In the genomic region with DNA sequence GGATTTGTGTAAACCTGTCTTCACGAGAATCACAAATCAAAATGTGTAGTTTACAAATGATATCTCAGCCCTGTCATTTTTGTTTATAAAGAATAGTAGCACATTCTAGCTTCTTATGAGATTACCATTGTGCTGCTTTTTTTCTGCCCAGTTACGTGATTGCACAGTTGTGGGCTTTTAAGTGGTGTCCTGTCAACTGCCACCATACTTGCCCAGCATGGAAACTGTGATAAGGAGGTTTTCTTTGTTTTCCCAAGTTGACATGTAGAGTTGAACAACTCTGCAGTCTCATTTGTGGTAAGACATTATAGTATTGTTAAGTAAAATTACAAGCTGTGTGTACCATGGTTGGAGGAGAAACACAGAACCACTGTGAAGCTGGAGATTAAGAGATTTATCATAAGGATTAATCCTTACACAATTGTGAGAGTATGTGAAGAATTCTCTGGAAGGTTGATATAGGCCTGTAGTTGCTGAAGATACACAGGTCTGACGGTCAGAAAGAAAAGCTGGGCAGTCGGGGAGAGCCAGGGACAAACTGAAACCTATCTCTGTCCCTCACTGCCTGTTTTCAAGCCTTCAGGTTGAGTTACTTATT, we compare ENCODE assay signal across 29 cellular contexts. TPM values are rescaled to one million over a fixed set of nuclear protein-coding genes. Genes with fewer than 3 reads are reported as not detected.
DNase-seq lines count a peak whose midpoint lies in the region; ATAC-seq and TF ChIP-seq lines count a peak whose summit lies in the region.
"Had no signal": no experiment of that assay in that cellular context is flagged by ENCODE, and none has a peak within 500 bp of the region (broad histone marks: within the 10 kb centered on the region; RNA-seq: fewer than 3 reads in every experiment).

No MANE protein-coding gene starts in this region.

- H2BK12ac ChIP-seq in neuronal stem cell (ENCODE audit: low read length), result no peak overlapping the region

- no peak overlapping the region for H4K91ac ChIP-seq in neuronal stem cell (ENCODE audit: low read depth, low read length, poor library complexity)

- H4K8ac ChIP-seq in neuronal stem cell (ENCODE audit: low read depth, low read length), result no peak overlapping the region

- POLR2A ChIA-PET in CD8-positive, alpha-beta memory T cell (lab: Charles Lee), result interaction anchor here (0.6 kb wide), 1 partner anchor 49 kb away, joined by 4 read pairs; no protein-coding TSS in a partner anchor
- POLR2A ChIA-PET in activated CD4-positive, alpha-beta memory T cell treated with anti-CD3 and anti-CD28 coated beads, Interleukin-2, amount 10 ng/mL, durations not matched to agents 7 days and 5 days (lab: Charles Lee), result interaction anchor here (0.6 to 6.1 kb wide), 4 partner anchors 8 to 489 kb away, joined by 3 to 60 read pairs (median 4); a partner anchor contains a TSS

- no peaks in the 10 kb centered on the region for H3K27me3 Mint-ChIP-seq in activated CD4-positive, alpha-beta T cell treated with anti-CD3 and anti-CD28 coated beads, Interleukin-2, amount 10 ng/mL, durations not matched to agents 24 days and 14 days
- no peaks in the 10 kb centered on the region for H3K27me3 Mint-ChIP-seq in CD8-positive, alpha-beta memory T cell
- no peaks in the 10 kb centered on the region for H3K27me3 Mint-ChIP-seq in activated CD4-positive, alpha-beta memory T cell treated with anti-CD3 and anti-CD28 coated beads, Interleukin-2, amount 10 ng/mL, durations not matched to agents 7 days and 5 days
- H3K27me3 Mint-ChIP-seq in endodermal cell (ENCODE audit: insufficient read depth), result no peaks in the 10 kb centered on the region

- H3K4me2 ChIP-seq in neuronal stem cell (ENCODE audit: insufficient read depth, low read length, poor library complexity, severe bottlenecking), result no peak overlapping the region
- H3K4me2 ChIP-seq: A549, BLaER1, KMS-11 had no signal

- H3K36me3 Mint-ChIP-seq in activated CD4-positive, alpha-beta T cell treated with anti-CD3 and anti-CD28 coated beads, Interleukin-2, amount 10 ng/mL, durations not matched to agents 24 days and 14 days (ENCODE audit: low read depth), result peaks cover 37% of the 10 kb centered on the region
- H3K36me3 Mint-ChIP-seq in CD8-positive, alpha-beta memory T cell, result peaks cover 11 to 54% (median 19%) of the 10 kb centered on the region in 3 donors
- H3K36me3 Mint-ChIP-seq in activated CD4-positive, alpha-beta memory T cell treated with anti-CD3 and anti-CD28 coated beads, Interleukin-2, amount 10 ng/mL, durations not matched to agents 7 days and 5 days (ENCODE audit: low read depth), result peaks cover 49% of the 10 kb centered on the region
- H3K36me3 Mint-ChIP-seq in endodermal cell (ENCODE audit: low read depth), result peaks cover 8% of the 10 kb centered on the region

- H2AK5ac ChIP-seq in neuronal stem cell (ENCODE audit: low read depth, low read length), result no peak overlapping the region

- H3K4me1 ChIP-seq in CD8-positive, alpha-beta memory T cell (ENCODE audit: insufficient read depth, low read length), result peaks cover 68% of the 10 kb centered on the region
- H3K4me1 ChIP-seq in endodermal cell (ENCODE audit: control insufficient read depth, insufficient read depth, low read length) (peaks cover 10% of the 10 kb centered on the region), neuronal stem cell (ENCODE audit: control insufficient read depth in 2 of 2, insufficient read depth in 1 of 2, low read depth in 1 of 2, low read length in 2 of 2) (peaks cover 0 to 4% of the 10 kb centered on the region in 2 donors)
- H3K4me1 ChIP-seq: A549 had no signal

- no peaks in the 10 kb centered on the region for H3K27me3 ChIP-seq in CD8-positive, alpha-beta memory T cell (ENCODE audit: insufficient read depth, low read length, poor library complexity, severe bottlenecking)
- H3K27me3 ChIP-seq in endodermal cell (ENCODE audit: control insufficient read depth, insufficient read depth, low read length, poor library complexity, severe bottlenecking) (no peaks in the 10 kb centered on the region), neuronal stem cell (ENCODE audit: control insufficient read depth in 3 of 3, insufficient read depth in 3 of 3, low read depth in 1 of 3, low read length in 3 of 3) (no peaks in the 10 kb centered on the region)
- H3K27me3 ChIP-seq: BLaER1, pancreas had no signal

- CTCF ChIA-PET in CD8-positive, alpha-beta memory T cell (lab: Charles Lee), result interaction anchor here (1.8 to 3.8 kb wide), 2 partner anchors 10 to 35 kb away, joined by 8 to 12 read pairs; no protein-coding TSS in a partner anchor
- CTCF ChIA-PET in activated CD4-positive, alpha-beta memory T cell treated with anti-CD3 and anti-CD28 coated beads, Interleukin-2, amount 10 ng/mL, durations not matched to agents 7 days and 5 days (lab: Charles Lee), result interaction anchor here (1.6 to 3.6 kb wide), 2 partner anchors 10 to 12 kb away, joined by 3 to 15 read pairs; a partner anchor contains a TSS

- H3K4me3 Mint-ChIP-seq in activated CD4-positive, alpha-beta T cell treated with anti-CD3 and anti-CD28 coated beads, Interleukin-2, amount 10 ng/mL, durations not matched to agents 24 days and 14 days, result peak overlapping the region; percentile 30
- peak overlapping the region in 1 of 7 donors; percentile 8 for H3K4me3 Mint-ChIP-seq in CD8-positive, alpha-beta memory T cell
- H3K4me3 Mint-ChIP-seq in activated CD4-positive, alpha-beta memory T cell treated with anti-CD3 and anti-CD28 coated beads, Interleukin-2, amount 10 ng/mL, durations not matched to agents 7 days and 5 days, result no peak overlapping the region
- H3K4me3 Mint-ChIP-seq in endodermal cell, result no peak overlapping the region

- ATAC-seq in GM21825 (IDR thresholded peaks at IDR 0.05; ENCODE audit: unreplicated experiment), result no peak
- ATAC-seq: A549, esophagus mucosa, pancreas, sciatic nerve had no signal

- no peaks in the 10 kb centered on the region for H3K9me3 Mint-ChIP-seq in activated CD4-positive, alpha-beta T cell treated with anti-CD3 and anti-CD28 coated beads, Interleukin-2, amount 10 ng/mL, durations not matched to agents 24 days and 14 days
- no peaks in the 10 kb centered on the region for H3K9me3 Mint-ChIP-seq in CD8-positive, alpha-beta memory T cell
- H3K9me3 Mint-ChIP-seq in activated CD4-positive, alpha-beta memory T cell treated with anti-CD3 and anti-CD28 coated beads, Interleukin-2, amount 10 ng/mL, durations not matched to agents 7 days and 5 days, result no peaks in the 10 kb centered on the region
- H3K9me3 Mint-ChIP-seq in endodermal cell, result no peaks in the 10 kb centered on the region

- H3K4me1 Mint-ChIP-seq in activated CD4-positive, alpha-beta T cell treated with anti-CD3 and anti-CD28 coated beads, Interleukin-2, amount 10 ng/mL, durations not matched to agents 24 days and 14 days, result peaks cover 32% of the 10 kb centered on the region
- peaks cover 31 to 42% (median 36%) of the 10 kb centered on the region in 3 donors for H3K4me1 Mint-ChIP-seq in CD8-positive, alpha-beta memory T cell
- H3K4me1 Mint-ChIP-seq in activated CD4-positive, alpha-beta memory T cell treated with anti-CD3 and anti-CD28 coated beads, Interleukin-2, amount 10 ng/mL, durations not matched to agents 7 days and 5 days, result peaks cover 29% of the 10 kb centered on the region
- H3K4me1 Mint-ChIP-seq in endodermal cell, result peaks cover 17% of the 10 kb centered on the region

- H2BK5ac ChIP-seq in neuronal stem cell (ENCODE audit: low read length), result no peak overlapping the region

- WGBS in endodermal cell (ENCODE audit: insufficient coverage in 1 of 2, insufficient read length in 1 of 2), 2 experiments, result 84% methylated on average over 4 of the region's 4 CpGs; no CpG with 5 or more reads in 1 of the 2 experiments
- no CpG with 5 or more reads among the region's 4 CpGs for WGBS in neuronal stem cell (ENCODE audit: extremely low coverage in 2 of 2, insufficient read length in 2 of 2, insufficient replicate concordance in 1 of 2), 2 donors

- no peak for TF ChIP-seq CTCF in endodermal cell (conservative IDR thresholded peaks at IDR 0.05)

- intact Hi-C loops in activated CD4-positive, alpha-beta T cell treated with anti-CD3 and anti-CD28 coated beads, Interleukin-2, amount 10 ng/mL, durations not matched to agents 24 days and 14 days (cut with micrococcal nuclease), result no loop called here

- H2BK15ac ChIP-seq in neuronal stem cell (ENCODE audit: low read length), result no peak overlapping the region

- no peak overlapping the region for H3K4ac ChIP-seq in neuronal stem cell (ENCODE audit: low read length)

- no peak overlapping the region for H3K23ac ChIP-seq in neuronal stem cell (ENCODE audit: low read depth, low read length, poor library complexity)

- no peaks in the 10 kb centered on the region for H3K79me1 ChIP-seq in neuronal stem cell (ENCODE audit: low read depth, low read length)

- H2AFZ ChIP-seq in neuronal stem cell (ENCODE audit: low read length), result no peak overlapping the region

- no peak for DNase-seq in activated CD4-positive, alpha-beta T cell treated with anti-CD3 and anti-CD28 coated beads, Interleukin-2, amount 10 ng/mL, durations not matched to agents 24 days and 14 days
- no peak for DNase-seq in activated CD4-positive, alpha-beta T cell treated with anti-CD3 and anti-CD28 coated beads, Interleukin-2, amount 50 U/mL, for 1 hour
- no peak for DNase-seq in CD8-positive, alpha-beta memory T cell
- no peak for DNase-seq in activated CD4-positive, alpha-beta memory T cell treated with anti-CD3 and anti-CD28 coated beads, Interleukin-2, amount 10 ng/mL, durations not matched to agents 7 days and 5 days
- DNase-seq in endodermal cell, result peak; percentile 24
- DNase-seq in neuronal stem cell (ENCODE audit: low spot score), result no peak
- DNase-seq in NOMO-1 treated with dmso at 0.1 percent for 144 hours (lab: John Stamatoyannopoulos, UW; ENCODE audit: unreplicated experiment), result no peak
- DNase-seq: activated effector memory CD4-positive, alpha-beta T cell treated with anti-CD3 and anti-CD28 coated beads, Interleukin-2, amount 50 U/mL, for 16 hours; aorta; DMS153; effector CD4-positive, alpha-beta T cell; NCI-H1092; NCI-H2029; NCI-H345; NCI-H82; pancreas; SHP77 treated with DMSO at 0.1 percent for 48 hours had no signal

- peaks cover 22% of the 10 kb centered on the region for H3K36me3 ChIP-seq in CD8-positive, alpha-beta memory T cell (ENCODE audit: insufficient read depth, low read length)
- H3K36me3 ChIP-seq in endodermal cell (ENCODE audit: control insufficient read depth, insufficient read depth, low read length), result peaks cover 43% of the 10 kb centered on the region
- peaks cover 8 to 78% of the 10 kb centered on the region in 2 donors for H3K36me3 ChIP-seq in neuronal stem cell (replicated peaks in 1 of 2; ENCODE audit: control insufficient read depth in 2 of 2, insufficient read depth in 2 of 2, low read length in 2 of 2)

- peak overlapping the region; percentile 75 for H3K27ac Mint-ChIP-seq in activated CD4-positive, alpha-beta T cell treated with anti-CD3 and anti-CD28 coated beads, Interleukin-2, amount 10 ng/mL, durations not matched to agents 24 days and 14 days
- peak overlapping the region; percentile 3 to 89 (median 58) for H3K27ac Mint-ChIP-seq in CD8-positive, alpha-beta memory T cell
- peak overlapping the region; percentile 10 for H3K27ac Mint-ChIP-seq in activated CD4-positive, alpha-beta memory T cell treated with anti-CD3 and anti-CD28 coated beads, Interleukin-2, amount 10 ng/mL, durations not matched to agents 7 days and 5 days
- no peak overlapping the region for H3K27ac Mint-ChIP-seq in endodermal cell

- no peak overlapping the region for H3K27ac ChIP-seq in CD8-positive, alpha-beta memory T cell (ENCODE audit: low read depth, low read length)
- H3K27ac ChIP-seq in endodermal cell (ENCODE audit: low read depth, low read length) (no peak overlapping the region), neuronal stem cell (replicated peaks; ENCODE audit: low read length) (no peak overlapping the region)
- H3K27ac ChIP-seq: A549, BLaER1, KMS-11, pancreas had no signal

- no peak overlapping the region for H2BK120ac ChIP-seq in neuronal stem cell (ENCODE audit: low read depth, low read length)

- no peak overlapping the region for H3K4me3 ChIP-seq in CD8-positive, alpha-beta memory T cell (ENCODE audit: low read length)
- H3K4me3 ChIP-seq in endodermal cell (ENCODE audit: low read length) (no peak overlapping the region), neuronal stem cell (ENCODE audit: low read length in 2 of 2) (no peak overlapping the region)
- H3K4me3 ChIP-seq: A549, BLaER1, pancreas had no signal

- no peak overlapping the region for H3K14ac ChIP-seq in neuronal stem cell (ENCODE audit: low read length)

- H3K18ac ChIP-seq in neuronal stem cell (ENCODE audit: low read length), result no peak overlapping the region

- H3K9me3 ChIP-seq in CD8-positive, alpha-beta memory T cell (ENCODE audit: low read length), result no peaks in the 10 kb centered on the region
- H3K9me3 ChIP-seq in endodermal cell (ENCODE audit: control insufficient read depth, low read length), result no peaks in the 10 kb centered on the region
- H3K9me3 ChIP-seq in neuronal stem cell (replicated peaks in 1 of 2; ENCODE audit: control insufficient read depth in 2 of 2, insufficient read depth in 1 of 2, low read depth in 1 of 2, low read length in 2 of 2), result no peaks in the 10 kb centered on the region
- H3K9me3 ChIP-seq: A549, BLaER1, pancreas had no signal

- no peak overlapping the region for H3K9ac ChIP-seq in endodermal cell (ENCODE audit: extremely low read depth, low read length, poor library complexity, severe bottlenecking)
- no peak overlapping the region for H3K9ac ChIP-seq in neuronal stem cell (ENCODE audit: low read depth, low read length, poor library complexity)
- H3K9ac ChIP-seq: BLaER1, KMS-11 had no signal

RNA-seq across cellular contexts. Expression of a gene that starts 12.2 kb away (rescaled TPM):
- 53.5 and 54.9 TPM in 2 replicates for total RNA-seq in activated CD4-positive, alpha-beta T cell treated with anti-CD3 and anti-CD28 coated beads, Interleukin-2, amount 10 ng/mL, durations not matched to agents 24 days and 14 days
- 10 to 100 TPM; 44.0 to 54.8 TPM for total RNA-seq in CD8-positive, alpha-beta memory T cell
- polyA plus RNA-seq in CD8-positive, alpha-beta memory T cell, result 171 TPM
- total RNA-seq in activated CD4-positive, alpha-beta memory T cell treated with anti-CD3 and anti-CD28 coated beads, Interleukin-2, amount 10 ng/mL, durations not matched to agents 7 days and 5 days, result 10 to 100 TPM; 80.6 to 91.1 TPM
- 10 to 100 TPM; 56.7 to 63.2 TPM for total RNA-seq in endodermal cell
- polyA plus RNA-seq in endodermal cell (2013, experiment 1 of 2), result 48.4 TPM
- polyA plus RNA-seq in endodermal cell (2013, experiment 2 of 2), result 36.6 TPM
- polyA plus RNA-seq in neuronal stem cell (2013, experiment 1 of 2), result 45.0 TPM
- 46.0 TPM for polyA plus RNA-seq in neuronal stem cell (2013, experiment 2 of 2)

RNA-seq across cellular contexts. Expression of a gene that starts 16.0 kb away (rescaled TPM):
- total RNA-seq in activated CD4-positive, alpha-beta T cell treated with anti-CD3 and anti-CD28 coated beads, Interleukin-2, amount 10 ng/mL, durations not matched to agents 24 days and 14 days, result not detected in 2 replicates
- not detected for total RNA-seq in CD8-positive, alpha-beta memory T cell
- not detected for polyA plus RNA-seq in CD8-positive, alpha-beta memory T cell
- total RNA-seq in activated CD4-positive, alpha-beta memory T cell treated with anti-CD3 and anti-CD28 coated beads, Interleukin-2, amount 10 ng/mL, durations not matched to agents 7 days and 5 days, result not detected
- 1 to 10 TPM; 2.6 to 3.7 TPM for total RNA-seq in endodermal cell
- polyA plus RNA-seq in endodermal cell (2013, experiment 1 of 2), result 0.78 TPM
- 1.3 TPM for polyA plus RNA-seq in endodermal cell (2013, experiment 2 of 2)
- polyA plus RNA-seq in neuronal stem cell (2013, experiment 1 of 2), result 0.11 TPM
- 0.08 TPM for polyA plus RNA-seq in neuronal stem cell (2013, experiment 2 of 2)
- total RNA-seq: aorta; cerebellum; frontal cortex; lung microvascular endothelial cell; sciatic nerve; T-helper 1 cell treated with Interleukin-12 subunit alpha and Interleukin-12 subunit beta and Interleukin-4 antibody, amounts not matched to agents 30 ng/mL and 1 ng/mL, for 36 hours; temporal lobe had no signal

RNA-seq across cellular contexts. Expression of a gene that starts 45.6 kb away (rescaled TPM):
- total RNA-seq in activated CD4-positive, alpha-beta T cell treated with anti-CD3 and anti-CD28 coated beads, Interleukin-2, amount 10 ng/mL, durations not matched to agents 24 days and 14 days, result 6.2 and 6.9 TPM in 2 replicates
- 1 to 10 TPM; 4.7 to 4.9 TPM for total RNA-seq in CD8-positive, alpha-beta memory T cell
- polyA plus RNA-seq in CD8-positive, alpha-beta memory T cell, result 4.2 TPM
- 1 to 10 TPM; 1.5 to 1.7 TPM for total RNA-seq in activated CD4-positive, alpha-beta memory T cell treated with anti-CD3 and anti-CD28 coated beads, Interleukin-2, amount 10 ng/mL, durations not matched to agents 7 days and 5 days
- total RNA-seq in endodermal cell, result 10 to 100 TPM; 48.7 to 77.2 TPM
- polyA plus RNA-seq in endodermal cell (2013, experiment 1 of 2), result 27.7 TPM
- 24.4 TPM for polyA plus RNA-seq in endodermal cell (2013, experiment 2 of 2)
- polyA plus RNA-seq in neuronal stem cell (2013, experiment 1 of 2), result 11.7 TPM
- polyA plus RNA-seq in neuronal stem cell (2013, experiment 2 of 2), result 10.4 TPM

RNA-seq across cellular contexts. Expression of a gene that starts 46.8 kb away (rescaled TPM):
- total RNA-seq in activated CD4-positive, alpha-beta T cell treated with anti-CD3 and anti-CD28 coated beads, Interleukin-2, amount 10 ng/mL, durations not matched to agents 24 days and 14 days, result not detected in 2 replicates
- total RNA-seq in CD8-positive, alpha-beta memory T cell, result under 1 TPM; 0.15 to 0.18 TPM
- 0.09 TPM for polyA plus RNA-seq in CD8-positive, alpha-beta memory T cell
- under 1 TPM; 0.08 to 0.10 TPM for total RNA-seq in activated CD4-positive, alpha-beta memory T cell treated with anti-CD3 and anti-CD28 coated beads, Interleukin-2, amount 10 ng/mL, durations not matched to agents 7 days and 5 days
- 1 to 10 TPM in 1 of 2 donors, under 1 TPM in 1; 0.77 to 1.4 TPM for total RNA-seq in endodermal cell
- polyA plus RNA-seq in endodermal cell (2013, experiment 1 of 2), result 0.36 TPM
- polyA plus RNA-seq in endodermal cell (2013, experiment 2 of 2), result 0.41 TPM
- 0.39 TPM for polyA plus RNA-seq in neuronal stem cell (2013, experiment 1 of 2)
- 0.43 TPM for polyA plus RNA-seq in neuronal stem cell (2013, experiment 2 of 2)
- total RNA-seq: T-helper 1 cell treated with Interleukin-12 subunit alpha and Interleukin-12 subunit beta and Interleukin-4 antibody, amounts not matched to agents 30 ng/mL and 1 ng/mL, for 36 hours had no signal
- polyA plus RNA-seq: keratinocyte had no signal
